22 cellular contexts compared by ENCODE assay signal in genomic region chr20:29325304-29325640, GRCh38.
DNase-seq lines count a peak whose midpoint lies in the region; ATAC-seq and TF ChIP-seq lines count a peak whose summit lies in the region.
"Had no signal": no experiment of that assay in that cellular context is flagged by ENCODE, and none has a peak within 500 bp of the region (broad histone marks: within the 10 kb centered on the region; RNA-seq: fewer than 3 reads in every experiment).

No MANE protein-coding gene starts in this region.

- no peak for DNase-seq in activated CD4-positive, alpha-beta T cell treated with anti-CD3 and anti-CD28 coated beads, Interleukin-2, amount 10 ng/mL, durations not matched to agents 24 days and 14 days
- DNase-seq in activated CD4-positive, alpha-beta T cell treated with anti-CD3 and anti-CD28 coated beads for 4 hours = no peak
- DNase-seq in Daoy (ENCODE audit: low read depth) (peak; percentile 25), thoracic aorta (ENCODE audit: low spot score) (no peak)
- no peak for DNase-seq in activated naive CD8-positive, alpha-beta T cell treated with anti-CD3 and anti-CD28 coated beads for 36 hours
- DNase-seq in naive thymus-derived CD4-positive, alpha-beta T cell = no peak
- DNase-seq: 8988T, DMS53, EL, GF-D8, Karpas-422, MV-4-11, NCI-H1105 treated with DMSO at 0.1 percent for 48 hours, NCI-H1694, NCI-H2081 treated with DMSO at 0.1 percent for 48 hours, NCI-H2171 treated with DMSO at 0.1 percent for 48 hours, NCI-H446, NCI-H526 had no signal

- peaks cover 10% of the 10 kb centered on the region for H3K9me3 Mint-ChIP-seq in activated CD4-positive, alpha-beta T cell treated with anti-CD3 and anti-CD28 coated beads, Interleukin-2, amount 10 ng/mL, durations not matched to agents 24 days and 14 days
- peaks cover 14% of the 10 kb centered on the region for H3K9me3 Mint-ChIP-seq in activated naive CD8-positive, alpha-beta T cell treated with anti-CD3 and anti-CD28 coated beads for 36 hours
- peaks cover 4 to 56% (median 20%) of the 10 kb centered on the region in 11 donors for H3K9me3 Mint-ChIP-seq in naive thymus-derived CD4-positive, alpha-beta T cell

- H3K36me3 Mint-ChIP-seq in activated CD4-positive, alpha-beta T cell treated with anti-CD3 and anti-CD28 coated beads, Interleukin-2, amount 10 ng/mL, durations not matched to agents 24 days and 14 days (ENCODE audit: low read depth) = peaks cover 4% of the 10 kb centered on the region
- peaks cover 3% of the 10 kb centered on the region for H3K36me3 Mint-ChIP-seq in activated naive CD8-positive, alpha-beta T cell treated with anti-CD3 and anti-CD28 coated beads for 36 hours
- H3K36me3 Mint-ChIP-seq in naive thymus-derived CD4-positive, alpha-beta T cell = peaks cover 0 to 7% (median 5%) of the 10 kb centered on the region in 5 donors
- H3K36me3 Mint-ChIP-seq: CD14-positive monocyte had no signal

- H3K27ac ChIP-seq in thoracic aorta = no peak overlapping the region
- H3K27ac ChIP-seq in naive thymus-derived CD4-positive, alpha-beta T cell (ENCODE audit: low read depth, low read length) = no peak overlapping the region

- no peak overlapping the region for H3K27ac Mint-ChIP-seq in activated CD4-positive, alpha-beta T cell treated with anti-CD3 and anti-CD28 coated beads, Interleukin-2, amount 10 ng/mL, durations not matched to agents 24 days and 14 days
- H3K27ac Mint-ChIP-seq in activated naive CD8-positive, alpha-beta T cell treated with anti-CD3 and anti-CD28 coated beads for 36 hours = no peak overlapping the region
- H3K27ac Mint-ChIP-seq in naive thymus-derived CD4-positive, alpha-beta T cell = no peak overlapping the region
- H3K27ac Mint-ChIP-seq: CD14-positive monocyte had no signal

- peaks cover 15% of the 10 kb centered on the region for H3K27me3 Mint-ChIP-seq in activated CD4-positive, alpha-beta T cell treated with anti-CD3 and anti-CD28 coated beads, Interleukin-2, amount 10 ng/mL, durations not matched to agents 24 days and 14 days
- peaks cover 56% of the 10 kb centered on the region for H3K27me3 Mint-ChIP-seq in activated naive CD8-positive, alpha-beta T cell treated with anti-CD3 and anti-CD28 coated beads for 36 hours
- H3K27me3 Mint-ChIP-seq in naive thymus-derived CD4-positive, alpha-beta T cell = peaks cover 8 to 29% (median 11%) of the 10 kb centered on the region in 5 donors

- ATAC-seq in thoracic aorta (ENCODE audit: insufficient number of reproducible peaks, low FRiP score, low read depth) (no peak), GM18505 (IDR thresholded peaks at IDR 0.05; ENCODE audit: unreplicated experiment) (no peak), GM21390 (IDR thresholded peaks at IDR 0.05; ENCODE audit: unreplicated experiment) (no peak)
- no peak for ATAC-seq in naive thymus-derived CD4-positive, alpha-beta T cell
- ATAC-seq: Right ventricle myocardium inferior had no signal

- CTCF ChIA-PET in naive thymus-derived CD4-positive, alpha-beta T cell (lab: Charles Lee) = no interaction called here

- intact Hi-C loops in activated CD4-positive, alpha-beta T cell treated with anti-CD3 and anti-CD28 coated beads, Interleukin-2, amount 10 ng/mL, durations not matched to agents 24 days and 14 days (cut with micrococcal nuclease) = no loop called here
- intact Hi-C loops in naive thymus-derived CD4-positive, alpha-beta T cell (cut with micrococcal nuclease) = no loop called here

- peak overlapping the region; percentile 21 for H3K4me3 ChIP-seq in thoracic aorta
- no peak overlapping the region for H3K4me3 ChIP-seq in naive thymus-derived CD4-positive, alpha-beta T cell (ENCODE audit: low read length)

- H3K36me3 ChIP-seq in thoracic aorta = no peaks in the 10 kb centered on the region
- no peaks in the 10 kb centered on the region for H3K36me3 ChIP-seq in naive thymus-derived CD4-positive, alpha-beta T cell (ENCODE audit: control insufficient read depth in 2 of 3, insufficient read depth in 3 of 3, low read length in 3 of 3)

- no peaks in the 10 kb centered on the region for H3K27me3 ChIP-seq in thoracic aorta (replicated peaks; ENCODE audit: insufficient read depth)
- H3K27me3 ChIP-seq in naive thymus-derived CD4-positive, alpha-beta T cell (ENCODE audit: control insufficient read depth in 2 of 2, insufficient read depth in 2 of 2, low read length in 2 of 2) = no peaks in the 10 kb centered on the region

- POLR2A ChIA-PET in naive thymus-derived CD4-positive, alpha-beta T cell (lab: Charles Lee) = no interaction called here

- H3K4me3 Mint-ChIP-seq in activated CD4-positive, alpha-beta T cell treated with anti-CD3 and anti-CD28 coated beads, Interleukin-2, amount 10 ng/mL, durations not matched to agents 24 days and 14 days = peak overlapping the region; percentile 58
- peak overlapping the region; percentile 33 for H3K4me3 Mint-ChIP-seq in activated naive CD8-positive, alpha-beta T cell treated with anti-CD3 and anti-CD28 coated beads for 36 hours
- peak overlapping the region in 1 of 10 donors; percentile 69 for H3K4me3 Mint-ChIP-seq in naive thymus-derived CD4-positive, alpha-beta T cell
- H3K4me3 Mint-ChIP-seq: CD14-positive monocyte had no signal

- H3K4me1 ChIP-seq in thoracic aorta (ENCODE audit: control insufficient read depth in 1 of 2, low read depth in 2 of 2) = no peaks in the 10 kb centered on the region
- H3K4me1 ChIP-seq in naive thymus-derived CD4-positive, alpha-beta T cell (ENCODE audit: control insufficient read depth in 2 of 2, insufficient read depth in 2 of 2, low read length in 2 of 2) = no peaks in the 10 kb centered on the region

- TF ChIP-seq POLR2A in GM18505 (IDR thresholded peaks at IDR 0.05; ENCODE audit: borderline replicate concordance, extremely low read depth, insufficient read depth, insufficient read length) = no peak

- no peaks in the 10 kb centered on the region for H3K9me3 ChIP-seq in thoracic aorta
- H3K9me3 ChIP-seq in naive thymus-derived CD4-positive, alpha-beta T cell (ENCODE audit: control insufficient read depth in 2 of 3, low read length in 3 of 3) = peaks cover 0 to 7% (median 0%) of the 10 kb centered on the region in 3 experiments

- TF ChIP-seq CTCF in thoracic aorta (IDR thresholded peaks at IDR 0.05) = no peak

- peaks cover 12% of the 10 kb centered on the region for H3K4me1 Mint-ChIP-seq in activated CD4-positive, alpha-beta T cell treated with anti-CD3 and anti-CD28 coated beads, Interleukin-2, amount 10 ng/mL, durations not matched to agents 24 days and 14 days
- H3K4me1 Mint-ChIP-seq in activated naive CD8-positive, alpha-beta T cell treated with anti-CD3 and anti-CD28 coated beads for 36 hours = peaks cover 16% of the 10 kb centered on the region
- H3K4me1 Mint-ChIP-seq in naive thymus-derived CD4-positive, alpha-beta T cell = peaks cover 0 to 25% (median 4%) of the 10 kb centered on the region in 7 donors
- H3K4me1 Mint-ChIP-seq: CD14-positive monocyte had no signal
